In the genomic region with DNA sequence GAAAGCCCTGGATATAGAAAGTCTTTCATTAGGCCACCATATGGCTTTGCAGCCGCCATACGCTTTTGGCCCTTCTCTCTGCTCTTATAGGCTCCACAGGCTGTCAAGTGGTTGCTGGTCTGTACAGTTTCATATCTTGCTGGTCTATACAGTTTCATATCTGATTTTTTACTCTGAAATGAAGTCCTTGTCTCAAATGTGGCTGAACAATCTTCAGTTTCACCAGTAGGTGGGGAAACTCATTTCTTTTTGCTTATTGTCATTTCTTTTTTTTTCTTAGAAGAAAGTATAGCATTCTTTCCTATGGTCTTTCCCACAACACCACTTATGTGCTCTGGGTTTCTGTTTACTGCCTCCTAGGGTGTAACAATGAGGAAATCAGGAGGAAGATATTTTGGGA, we compare ENCODE assay signal across 12 cellular contexts.
DNase-seq lines count a peak whose midpoint lies in the region; ATAC-seq and TF ChIP-seq lines count a peak whose summit lies in the region.
"Had no signal": no experiment of that assay in that cellular context is flagged by ENCODE, and none has a peak within 500 bp of the region (broad histone marks: within the 10 kb centered on the region; RNA-seq: fewer than 3 reads in every experiment).

No MANE protein-coding gene starts in this region.

- TF ChIP-seq CTCF in nephron (IDR thresholded peaks at IDR 0.05; ENCODE audit: unreplicated experiment in 3 of 3), result peak; percentile 24 to 55 (median 44)

- no peak overlapping the region for H3K27ac Mint-ChIP-seq in nephron
- no peak overlapping the region for H3K27ac Mint-ChIP-seq in activated naive CD4-positive, alpha-beta T cell treated with anti-CD3 and anti-CD28 coated beads, Interleukin-2, amount 10 ng/mL, durations not matched to agents 7 days and 5 days
- H3K27ac Mint-ChIP-seq: activated B cell treated with CpG ODN at 0.5 μM for 24 hours; naive thymus-derived CD4-positive, alpha-beta T cell had no signal

- CTCF ChIA-PET in activated naive CD4-positive, alpha-beta T cell treated with anti-CD3 and anti-CD28 coated beads, Interleukin-2, amount 10 ng/mL, durations not matched to agents 7 days and 5 days (lab: Charles Lee), result interaction anchor here (0.6 kb wide), 1 partner anchor 1952 kb away, joined by 3 read pairs; no protein-coding TSS in a partner anchor

- H3K36me3 Mint-ChIP-seq in nephron (ENCODE audit: low read depth), result no peaks in the 10 kb centered on the region
- H3K36me3 Mint-ChIP-seq in activated naive CD4-positive, alpha-beta T cell treated with anti-CD3 and anti-CD28 coated beads, Interleukin-2, amount 10 ng/mL, durations not matched to agents 7 days and 5 days, result no peaks in the 10 kb centered on the region
- H3K36me3 Mint-ChIP-seq: naive thymus-derived CD4-positive, alpha-beta T cell had no signal

- H3K4me1 Mint-ChIP-seq in nephron, result peaks cover 12% of the 10 kb centered on the region
- H3K4me1 Mint-ChIP-seq in activated naive CD4-positive, alpha-beta T cell treated with anti-CD3 and anti-CD28 coated beads, Interleukin-2, amount 10 ng/mL, durations not matched to agents 7 days and 5 days, result no peaks in the 10 kb centered on the region
- H3K4me1 Mint-ChIP-seq: activated B cell treated with CpG ODN at 0.5 μM for 24 hours; naive thymus-derived CD4-positive, alpha-beta T cell had no signal

- DNase-seq in SK-MEL-5 (ENCODE audit: low read depth, low spot score) (peak; percentile 57), superior temporal gyrus (ENCODE audit: extremely low spot score) (no peak), germinal center (ENCODE audit: low spot score) (no peak)
- DNase-seq in activated naive CD4-positive, alpha-beta T cell treated with anti-CD3 and anti-CD28 coated beads, Interleukin-2, amount 10 ng/mL, durations not matched to agents 7 days and 5 days, result no peak
- DNase-seq: activated B cell treated with CpG ODN at 0.5 μM for 24 hours; foreskin fibroblast; naive thymus-derived CD4-positive, alpha-beta T cell; NCI-H1694 had no signal

- ATAC-seq in GM18909 (IDR thresholded peaks at IDR 0.05; ENCODE audit: poor library complexity, unreplicated experiment) (peak; percentile 68), HG03432 (IDR thresholded peaks at IDR 0.05; ENCODE audit: unreplicated experiment) (peak; percentile 71), GM21381 (IDR thresholded peaks at IDR 0.05; ENCODE audit: unreplicated experiment) (no peak)
- ATAC-seq: naive thymus-derived CD4-positive, alpha-beta T cell had no signal

- in situ Hi-C loops in SK-MEL-5 (cut with HindIII; ENCODE audit: low pct_unique_long_range_greater_than_20kb, low sequenced_read_pairs), result no loop called here

- H3K27me3 Mint-ChIP-seq in nephron (ENCODE audit: low read depth), result peaks cover 10% of the 10 kb centered on the region
- H3K27me3 Mint-ChIP-seq in activated naive CD4-positive, alpha-beta T cell treated with anti-CD3 and anti-CD28 coated beads, Interleukin-2, amount 10 ng/mL, durations not matched to agents 7 days and 5 days, result no peaks in the 10 kb centered on the region
- H3K27me3 Mint-ChIP-seq: activated B cell treated with CpG ODN at 0.5 μM for 24 hours; naive thymus-derived CD4-positive, alpha-beta T cell had no signal

- no peaks in the 10 kb centered on the region for H3K9me3 Mint-ChIP-seq in nephron
- no peaks in the 10 kb centered on the region for H3K9me3 Mint-ChIP-seq in activated naive CD4-positive, alpha-beta T cell treated with anti-CD3 and anti-CD28 coated beads, Interleukin-2, amount 10 ng/mL, durations not matched to agents 7 days and 5 days
- H3K9me3 Mint-ChIP-seq: activated B cell treated with CpG ODN at 0.5 μM for 24 hours had no signal

- no peak overlapping the region for H3K4me3 Mint-ChIP-seq in nephron
- H3K4me3 Mint-ChIP-seq in activated naive CD4-positive, alpha-beta T cell treated with anti-CD3 and anti-CD28 coated beads, Interleukin-2, amount 10 ng/mL, durations not matched to agents 7 days and 5 days, result no peak overlapping the region
- H3K4me3 Mint-ChIP-seq: activated B cell treated with CpG ODN at 0.5 μM for 24 hours; naive thymus-derived CD4-positive, alpha-beta T cell had no signal
